In the genomic region with DNA sequence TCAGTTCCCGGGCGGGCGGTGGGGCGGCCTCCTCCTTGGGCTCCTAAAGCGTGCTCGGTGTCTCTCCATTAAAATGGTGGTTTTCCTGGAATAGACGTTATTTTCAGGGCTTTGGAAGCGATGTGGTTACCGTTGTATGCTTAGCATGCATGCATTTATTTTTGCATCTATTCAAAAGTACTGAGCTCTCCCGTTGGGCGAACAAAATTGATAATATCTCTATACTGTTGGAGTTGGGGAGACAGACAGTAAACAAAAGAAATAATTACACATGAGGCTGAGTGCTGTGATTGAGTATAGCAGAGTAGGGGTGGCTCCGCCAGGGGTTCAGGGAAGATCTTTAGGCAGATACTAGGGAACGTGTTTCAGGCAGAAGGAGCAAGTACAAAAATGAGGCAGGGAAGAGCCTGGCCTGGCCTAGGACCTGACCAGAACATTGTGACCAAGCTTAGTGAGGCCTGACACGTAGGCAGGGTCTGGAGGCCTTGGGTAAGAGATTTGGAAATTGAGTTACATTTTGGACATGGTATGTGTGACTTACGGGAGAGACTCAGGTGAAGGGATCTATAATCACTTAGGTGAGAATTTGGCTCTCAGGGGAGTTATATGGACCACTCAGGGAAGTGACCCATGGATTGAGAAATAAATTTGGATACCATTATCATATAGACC, we compare ENCODE assay signal across 1 cellular context.
TF ChIP-seq lines count a peak whose summit lies in the region.

No MANE protein-coding gene starts in this region.

TF ChIP-seq in GM23338, 12 proteins besides CTCF, POLR2A, EP300 and RAD21 (continued from another document):
- TF ChIP-seq ZNF462 (CRISPR knock-in tag; IDR thresholded peaks at IDR 0.05) (no peak), NANOG (IDR thresholded peaks at IDR 0.05; ENCODE audit: borderline replicate concordance) (no peak), EZH2phosphoT487 (IDR thresholded peaks at IDR 0.05; ENCODE audit: unreplicated experiment) (no peak), EZH2 (IDR thresholded peaks at IDR 0.05; ENCODE audit: low read depth, unreplicated experiment) (no peak), ZNF331 (CRISPR knock-in tag; IDR thresholded peaks at IDR 0.05; ENCODE audit: low read depth) (no peak)
